In the genomic region with DNA sequence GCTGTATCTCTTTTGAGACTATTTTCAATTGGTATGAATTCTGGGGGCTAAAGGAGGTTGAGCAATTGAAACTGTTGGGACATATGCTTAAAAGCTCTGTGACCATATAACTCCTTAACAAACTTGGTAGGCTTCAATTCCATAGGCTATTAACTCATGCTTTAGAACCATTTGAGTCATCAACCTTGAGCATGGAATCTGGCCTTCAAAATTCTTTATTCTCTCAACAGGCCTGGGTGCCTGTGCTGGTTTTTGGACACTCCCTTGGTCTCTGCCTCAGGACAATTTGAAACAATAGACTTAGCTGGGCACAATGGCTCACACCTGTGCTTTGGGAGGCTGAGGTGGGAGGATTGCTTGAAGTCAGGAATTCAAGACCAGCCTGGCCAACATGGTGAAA, we compare ENCODE assay signal across 23 cellular contexts.
DNase-seq lines count a peak whose midpoint lies in the region; ATAC-seq, FAIRE-seq and TF ChIP-seq lines count a peak whose summit lies in the region.
"Had no signal": no experiment of that assay in that cellular context is flagged by ENCODE, and none has a peak within 500 bp of the region (broad histone marks: within the 10 kb centered on the region; RNA-seq: fewer than 3 reads in every experiment).

No MANE protein-coding gene starts in this region.

- H3K9me3 ChIP-seq in esophagus (ENCODE audit: control insufficient read depth in 2 of 2, insufficient read depth in 1 of 2, low read depth in 1 of 2, low read length in 1 of 2): no peaks in the 10 kb centered on the region
- H3K9me3 ChIP-seq in keratinocyte (ENCODE audit: control insufficient read depth, low read depth, low read length): no peaks in the 10 kb centered on the region
- H3K9me3 ChIP-seq: BE2C had no signal

- H3K4me3 ChIP-seq in bronchial epithelial cell (ENCODE audit: low read depth, low read length) (no peak overlapping the region), esophagus (ENCODE audit: low read depth in 1 of 2, low read length in 2 of 2) (no peak overlapping the region), keratinocyte (ENCODE audit: control insufficient read depth in 2 of 3, extremely low read depth in 1 of 3, insufficient read depth in 2 of 3, low read depth in 1 of 3, low read length in 3 of 3) (no peak overlapping the region)
- H3K4me3 ChIP-seq: GM12878 had no signal

- H3K27me3 ChIP-seq in bronchial epithelial cell (ENCODE audit: control insufficient read depth, insufficient read depth, low read length) (no peaks in the 10 kb centered on the region), esophagus (ENCODE audit: control insufficient read depth in 1 of 2, insufficient read depth in 2 of 2, low read length in 2 of 2) (no peaks in the 10 kb centered on the region), keratinocyte (ENCODE audit: control insufficient read depth, extremely low read depth, insufficient read depth, low read length) (no peaks in the 10 kb centered on the region)
- H3K27me3 ChIP-seq: BE2C had no signal

- peaks cover 3% of the 10 kb centered on the region in 2 donors for H3K4me1 ChIP-seq in esophagus (ENCODE audit: control insufficient read depth in 2 of 2, insufficient read depth in 2 of 2, low read length in 1 of 2)
- peaks cover 24% of the 10 kb centered on the region for H3K4me1 ChIP-seq in keratinocyte (ENCODE audit: control insufficient read depth, extremely low read depth, insufficient read depth, low read length)
- H3K4me1 ChIP-seq: BE2C had no signal

- H3K36me3 ChIP-seq in bronchial epithelial cell (ENCODE audit: control insufficient read depth, insufficient read depth, low read length) (no peaks in the 10 kb centered on the region), esophagus (ENCODE audit: control insufficient read depth in 2 of 2, insufficient read depth in 2 of 2, low read length in 1 of 2) (no peaks in the 10 kb centered on the region), keratinocyte (ENCODE audit: control insufficient read depth in 2 of 2, extremely low read depth in 1 of 2, insufficient read depth in 2 of 2, low read length in 2 of 2) (no peaks in the 10 kb centered on the region)
- H3K36me3 ChIP-seq: BE2C had no signal

- no peaks in the 10 kb centered on the region for H3K79me2 ChIP-seq in keratinocyte (ENCODE audit: control insufficient read depth, insufficient read depth, low read length)

- H3K4me2 ChIP-seq in keratinocyte (ENCODE audit: control insufficient read depth, extremely low read depth, insufficient read depth, low read depth, low read length): no peak overlapping the region

- no peaks in the 10 kb centered on the region for H3K9me1 ChIP-seq in keratinocyte (ENCODE audit: control insufficient read depth, extremely low read depth, insufficient read depth, low read length)

- no peaks in the 10 kb centered on the region for H3K4me1 Mint-ChIP-seq in stimulated activated memory B cell treated with anti-CD40 and anti-IgM and Interleukin-4, amounts not matched to agents 10 μg/mL and 1 μg/mL and 100 μg/mL, for 72 hours
- no peaks in the 10 kb centered on the region for H3K4me1 Mint-ChIP-seq in activated T-helper 1 cell treated with anti-CD3 and anti-CD28 coated beads, Interleukin-12 subunit alpha, Interleukin-12 subunit beta, Interleukin-2, Interleukin-4 antibody, amounts not matched to agents 30 ng/mL and 10 ng/mL and 1 ng/mL, durations not matched to agents 14 hours and 24 hours and 36 hours (ENCODE audit: low read depth)
- H3K4me1 Mint-ChIP-seq: CD4-positive, CD25-positive, alpha-beta regulatory T cell; CD8-positive, alpha-beta memory T cell had no signal

- no peaks in the 10 kb centered on the region for H3K36me3 Mint-ChIP-seq in stimulated activated memory B cell treated with anti-CD40 and anti-IgM and Interleukin-4, amounts not matched to agents 10 μg/mL and 1 μg/mL and 100 μg/mL, for 72 hours
- H3K36me3 Mint-ChIP-seq in activated T-helper 1 cell treated with anti-CD3 and anti-CD28 coated beads, Interleukin-12 subunit alpha, Interleukin-12 subunit beta, Interleukin-2, Interleukin-4 antibody, amounts not matched to agents 30 ng/mL and 10 ng/mL and 1 ng/mL, durations not matched to agents 14 hours and 24 hours and 36 hours (ENCODE audit: low read depth): no peaks in the 10 kb centered on the region
- H3K36me3 Mint-ChIP-seq: CD4-positive, CD25-positive, alpha-beta regulatory T cell had no signal

- no peak overlapping the region for H3K27ac Mint-ChIP-seq in stimulated activated memory B cell treated with anti-CD40 and anti-IgM and Interleukin-4, amounts not matched to agents 10 μg/mL and 1 μg/mL and 100 μg/mL, for 72 hours
- no peak overlapping the region for H3K27ac Mint-ChIP-seq in activated T-helper 1 cell treated with anti-CD3 and anti-CD28 coated beads, Interleukin-12 subunit alpha, Interleukin-12 subunit beta, Interleukin-2, Interleukin-4 antibody, amounts not matched to agents 30 ng/mL and 10 ng/mL and 1 ng/mL, durations not matched to agents 14 hours and 24 hours and 36 hours
- H3K27ac Mint-ChIP-seq: CD8-positive, alpha-beta memory T cell; H9 had no signal

- H3K27ac ChIP-seq in esophagus (ENCODE audit: low read depth in 2 of 2, low read length in 1 of 2): peak overlapping the region; percentile 53 to 72
- H3K27ac ChIP-seq in keratinocyte (ENCODE audit: control insufficient read depth, insufficient read depth, low read length): no peak overlapping the region

- H2AFZ ChIP-seq in keratinocyte (ENCODE audit: control insufficient read depth, low read length): no peak overlapping the region

- intact Hi-C loops in activated T-helper 1 cell treated with anti-CD3 and anti-CD28 coated beads, Interleukin-12 subunit alpha, Interleukin-12 subunit beta, Interleukin-2, Interleukin-4 antibody, amounts not matched to agents 30 ng/mL and 10 ng/mL and 1 ng/mL, durations not matched to agents 14 hours and 24 hours and 36 hours (cut with micrococcal nuclease): no loop called here

- H3K9me3 Mint-ChIP-seq in stimulated activated memory B cell treated with anti-CD40 and anti-IgM and Interleukin-4, amounts not matched to agents 10 μg/mL and 1 μg/mL and 100 μg/mL, for 72 hours: peaks cover 8% of the 10 kb centered on the region
- no peaks in the 10 kb centered on the region for H3K9me3 Mint-ChIP-seq in activated T-helper 1 cell treated with anti-CD3 and anti-CD28 coated beads, Interleukin-12 subunit alpha, Interleukin-12 subunit beta, Interleukin-2, Interleukin-4 antibody, amounts not matched to agents 30 ng/mL and 10 ng/mL and 1 ng/mL, durations not matched to agents 14 hours and 24 hours and 36 hours

- H3K27me3 Mint-ChIP-seq in stimulated activated memory B cell treated with anti-CD40 and anti-IgM and Interleukin-4, amounts not matched to agents 10 μg/mL and 1 μg/mL and 100 μg/mL, for 72 hours: peaks cover 20% of the 10 kb centered on the region
- H3K27me3 Mint-ChIP-seq in activated T-helper 1 cell treated with anti-CD3 and anti-CD28 coated beads, Interleukin-12 subunit alpha, Interleukin-12 subunit beta, Interleukin-2, Interleukin-4 antibody, amounts not matched to agents 30 ng/mL and 10 ng/mL and 1 ng/mL, durations not matched to agents 14 hours and 24 hours and 36 hours (ENCODE audit: insufficient read depth): no peaks in the 10 kb centered on the region

- dilution Hi-C loops in keratinocyte (cut with MboI; ENCODE audit: extremely low pct_ligation_motif_present, low sequenced_read_pairs): no loop called here

- DNase-seq in bronchial epithelial cell (ENCODE audit: low read depth) (peak; percentile 56), keratinocyte (ENCODE audit: low read depth, low spot score) (no peak), NCI-H2171 (lab: John Stamatoyannopoulos, UW) (no peak), middle frontal gyrus (ENCODE audit: extremely low spot score, low spot score) (no peak), amniotic stem cell (lab: John Stamatoyannopoulos, UW) (no peak)
- DNase-seq in activated T-helper 1 cell treated with anti-CD3 and anti-CD28 coated beads, Interleukin-12 subunit alpha, Interleukin-12 subunit beta, Interleukin-2, Interleukin-4 antibody, amounts not matched to agents 30 ng/mL and 10 ng/mL and 1 ng/mL, durations not matched to agents 14 hours and 24 hours and 36 hours (ENCODE audit: low spot score): no peak
- DNase-seq: ACHN; BE2C; C1 segment of cervical spinal cord; CD4-positive, CD25-positive, alpha-beta regulatory T cell; CD8-positive, alpha-beta memory T cell; COR-L47; DMS 273 treated with DMSO at 0.1 percent for 48 hours; DMS53; DND-41; EL; H9 had no signal

- FAIRE-seq in bronchial epithelial cell (lab: Jason Lieb, UNC) (peak; percentile 43), keratinocyte (lab: Jason Lieb, UNC) (peak; percentile 46)
- FAIRE-seq: A204.1, GM12878, H1, HepG2 had no signal

- no peak overlapping the region for H3K4me3 Mint-ChIP-seq in stimulated activated memory B cell treated with anti-CD40 and anti-IgM and Interleukin-4, amounts not matched to agents 10 μg/mL and 1 μg/mL and 100 μg/mL, for 72 hours
- H3K4me3 Mint-ChIP-seq in activated T-helper 1 cell treated with anti-CD3 and anti-CD28 coated beads, Interleukin-12 subunit alpha, Interleukin-12 subunit beta, Interleukin-2, Interleukin-4 antibody, amounts not matched to agents 30 ng/mL and 10 ng/mL and 1 ng/mL, durations not matched to agents 14 hours and 24 hours and 36 hours: no peak overlapping the region
- H3K4me3 Mint-ChIP-seq: CD4-positive, CD25-positive, alpha-beta regulatory T cell; CD8-positive, alpha-beta memory T cell; H9 had no signal

- H4K20me1 ChIP-seq in keratinocyte (ENCODE audit: control insufficient read depth, extremely low read depth, insufficient read depth, low read length): no peaks in the 10 kb centered on the region

- no peak overlapping the region for H3K9ac ChIP-seq in keratinocyte (ENCODE audit: control insufficient read depth, extremely low read depth, insufficient read depth, low read length)

- ATAC-seq in stimulated activated memory B cell treated with anti-CD40 and anti-IgM and Interleukin-4, amounts not matched to agents 10 μg/mL and 1 μg/mL and 100 μg/mL, for 72 hours: peak; percentile 8
- ATAC-seq: GM12878, HepG2 had no signal

- TF ChIP-seq CTCF in bronchial epithelial cell (IDR thresholded peaks at IDR 0.05; ENCODE audit: insufficient read depth, low read length, severe bottlenecking): no peak
- no peak for TF ChIP-seq CTCF in keratinocyte (optimal IDR thresholded peaks at IDR 0.05 in 1 of 3, IDR thresholded peaks at IDR 0.05 in 1 of 3, conservative IDR thresholded peaks at IDR 0.05 in 1 of 3; ENCODE audit: extremely low read depth in 1 of 3, insufficient read depth in 2 of 3, low read length in 3 of 3)
